Comparison of ENCODE assay signal across 11 cellular contexts in genomic region chr5:88691945-88692868, GRCh38.
DNase-seq lines count a peak whose midpoint lies in the region; ATAC-seq and TF ChIP-seq lines count a peak whose summit lies in the region.
"Had no signal": no experiment of that assay in that cellular context is flagged by ENCODE, and none has a peak within 500 bp of the region (broad histone marks: within the 10 kb centered on the region; RNA-seq: fewer than 3 reads in every experiment).

No MANE protein-coding gene starts in this region.

- DNase-seq in ELF-1 (ENCODE audit: low read depth, low spot score) (peak; percentile 42), M059J (ENCODE audit: low read depth) (peak; percentile 69), endodermal cell (peak; percentile 68), occipital lobe (lab: John Stamatoyannopoulos, UW) (peak; percentile 50), HuH-7 (ENCODE audit: low spot score) (no peak)
- DNase-seq in stimulated activated CD4-positive, alpha-beta T cell treated with anti-CD3 and anti-CD28 coated beads, Interleukin-15, amount 100 ng/mL, for 24 hours: no peak
- DNase-seq: activated naive CD4-positive, alpha-beta T cell treated with Interleukin-2 at 50 U/mL for 16 hours; EL; NCI-H187 treated with DMSO at 0.1 percent for 48 hours had no signal

- H3K27ac Mint-ChIP-seq in endodermal cell: no peak overlapping the region

- peaks cover 99% of the 10 kb centered on the region for H3K27me3 Mint-ChIP-seq in endodermal cell (ENCODE audit: insufficient read depth)

- peaks cover 100% of the 10 kb centered on the region for H3K27me3 ChIP-seq in endodermal cell (ENCODE audit: control insufficient read depth, insufficient read depth, low read length, poor library complexity, severe bottlenecking)

- peaks cover 7% of the 10 kb centered on the region for H3K9me3 Mint-ChIP-seq in endodermal cell

- H3K4me1 Mint-ChIP-seq in endodermal cell: peaks cover 34% of the 10 kb centered on the region

- peak overlapping the region; percentile 45 for H3K4me3 Mint-ChIP-seq in endodermal cell

- H3K9me3 ChIP-seq in endodermal cell (ENCODE audit: control insufficient read depth, low read length): no peaks in the 10 kb centered on the region

- TF ChIP-seq CTCF in endodermal cell (conservative IDR thresholded peaks at IDR 0.05): no peak

- H3K4me3 ChIP-seq in endodermal cell (ENCODE audit: low read length): peak overlapping the region; percentile 50

- no peak overlapping the region for H3K27ac ChIP-seq in endodermal cell (ENCODE audit: low read depth, low read length)

- no peaks in the 10 kb centered on the region for H3K36me3 Mint-ChIP-seq in endodermal cell (ENCODE audit: low read depth)

- 1 to 2% methylated on average over 15 to 52 of the region's 52 CpGs for WGBS in endodermal cell (ENCODE audit: insufficient coverage in 1 of 2, insufficient read length in 1 of 2), 2 experiments

- H3K36me3 ChIP-seq in endodermal cell (ENCODE audit: control insufficient read depth, insufficient read depth, low read length): no peaks in the 10 kb centered on the region

- no peak overlapping the region for H3K9ac ChIP-seq in endodermal cell (ENCODE audit: extremely low read depth, low read length, poor library complexity, severe bottlenecking)

- ATAC-seq in HG02571 (IDR thresholded peaks at IDR 0.05; ENCODE audit: unreplicated experiment) (no peak), GM19023 (IDR thresholded peaks at IDR 0.05; ENCODE audit: unreplicated experiment) (no peak)

- peaks cover 2% of the 10 kb centered on the region for H3K4me1 ChIP-seq in endodermal cell (ENCODE audit: control insufficient read depth, insufficient read depth, low read length)

Comparison
In these comparisons a context has a peak if more than half of its experiments do, and no peak if none do; other contexts are left out.
1. DNase-seq: peak in ELF-1 (single experiment), M059J (single experiment), endodermal cell (single experiment) and occipital lobe (single experiment); none in HuH-7 (single experiment) and stimulated activated CD4-positive, alpha-beta T cell treated with anti-CD3 and anti-CD28 coated beads, Interleukin-15, amount 100 ng/mL, for 24 hours (single experiment).